Comparison of ENCODE assay signal across 18 cellular contexts in genomic region chr17:18919963-18920362, GRCh38. TPM values are rescaled to one million over a fixed set of nuclear protein-coding genes. Genes with fewer than 3 reads are reported as not detected.
DNase-seq lines count a peak whose midpoint lies in the region; ATAC-seq, FAIRE-seq and TF ChIP-seq lines count a peak whose summit lies in the region.
"Had no signal": no experiment of that assay in that cellular context is flagged by ENCODE, and none has a peak within 500 bp of the region (broad histone marks: within the 10 kb centered on the region; RNA-seq: fewer than 3 reads in every experiment).

No MANE protein-coding gene starts in this region.

- DNase-seq in activated naive CD4-positive, alpha-beta T cell treated with anti-CD3 and anti-CD28 coated beads, Interleukin-2, amount 10 ng/mL, durations not matched to agents 7 days and 5 days: no peak
- DNase-seq in activated naive CD4-positive, alpha-beta T cell treated with anti-CD3 and anti-CD28 coated beads for 36 hours: no peak
- DNase-seq in OCI-LY7 (ENCODE audit: low spot score): no peak
- DNase-seq in kidney: peak; percentile 45
- no peak for DNase-seq in stimulated activated effector memory CD8-positive, alpha-beta T cell treated with anti-CD3 and anti-CD28 coated beads, Interleukin-12 subunit alpha, Interleukin-12 subunit beta, amount 100 ng/mL, for 72 hours (ENCODE audit: low spot score in 2 of 2)
- no peak for DNase-seq in CD1c-positive myeloid dendritic cell (ENCODE audit: extremely low spot score)
- DNase-seq: activated CD4-positive, alpha-beta memory T cell treated with anti-CD3 and anti-CD28 coated beads for 36 hours; activated effector memory CD4-positive, alpha-beta T cell treated with anti-CD3 and anti-CD28 coated beads, Interleukin-2, amount 50 U/mL, for 16 hours; central memory CD4-positive, alpha-beta T cell; DMS79; stimulated activated CD4-positive, alpha-beta T cell treated with anti-CD3 and anti-CD28 coated beads, Interleukin-15, amount 100 ng/mL, for 24 hours; SW 1271 had no signal

- peak overlapping the region; percentile 36 for H3K27ac ChIP-seq in OCI-LY7 (ENCODE audit: low read depth, low read length, poor library complexity, severe bottlenecking)
- H3K27ac ChIP-seq in kidney (ENCODE audit: low read depth in 2 of 2, low read length in 2 of 2): no peak overlapping the region

- no peaks in the 10 kb centered on the region for H3K9me3 Mint-ChIP-seq in activated naive CD4-positive, alpha-beta T cell treated with anti-CD3 and anti-CD28 coated beads, Interleukin-2, amount 10 ng/mL, durations not matched to agents 7 days and 5 days
- no peaks in the 10 kb centered on the region for H3K9me3 Mint-ChIP-seq in activated naive CD4-positive, alpha-beta T cell treated with anti-CD3 and anti-CD28 coated beads for 36 hours
- no peaks in the 10 kb centered on the region for H3K9me3 Mint-ChIP-seq in stimulated activated effector memory CD8-positive, alpha-beta T cell treated with anti-CD3 and anti-CD28 coated beads, Interleukin-12 subunit alpha, Interleukin-12 subunit beta, amount 100 ng/mL, for 72 hours
- H3K9me3 Mint-ChIP-seq: activated CD4-positive, alpha-beta memory T cell treated with anti-CD3 and anti-CD28 coated beads for 36 hours had no signal

- CTCF ChIA-PET in activated naive CD4-positive, alpha-beta T cell treated with anti-CD3 and anti-CD28 coated beads, Interleukin-2, amount 10 ng/mL, durations not matched to agents 7 days and 5 days (lab: Charles Lee): no interaction called here
- CTCF ChIA-PET in activated naive CD4-positive, alpha-beta T cell treated with anti-CD3 and anti-CD28 coated beads for 36 hours (lab: Charles Lee): no interaction called here
- CTCF ChIA-PET in OCI-LY7 (lab: Charles Lee; ENCODE audit: unreplicated experiment): no interaction called here

- H3K79me2 ChIP-seq in OCI-LY7 (ENCODE audit: insufficient read depth, low read depth, low read length): peaks cover 18% of the 10 kb centered on the region; the same call in 1 of the 2 replicates

- peak overlapping the region; percentile 25; the same call in 1 of the 2 replicates for H2AFZ ChIP-seq in OCI-LY7 (ENCODE audit: low read length)

- H3K9me3 ChIP-seq in OCI-LY7 (ENCODE audit: low read length): no peaks in the 10 kb centered on the region
- no peaks in the 10 kb centered on the region for H3K9me3 ChIP-seq in kidney (ENCODE audit: control insufficient read depth in 1 of 2, low read length in 2 of 2)

- BruUV-seq in OCI-LY7 (replicated peaks; lab: Mats Ljungman, UMichigan): no TSS peak

- H3K4me1 ChIP-seq in OCI-LY7 (ENCODE audit: insufficient read depth, low read length, poor library complexity, severe bottlenecking): peaks cover 48% of the 10 kb centered on the region
- peaks cover 10 to 16% of the 10 kb centered on the region in 2 donors for H3K4me1 ChIP-seq in kidney (ENCODE audit: control insufficient read depth in 1 of 2, insufficient read depth in 1 of 2, low read depth in 1 of 2, low read length in 2 of 2)

- H3K36me3 ChIP-seq in OCI-LY7 (ENCODE audit: insufficient read depth, low read length) (peaks cover 44% of the 10 kb centered on the region), kidney (ENCODE audit: control insufficient read depth in 1 of 2, insufficient read depth in 2 of 2, low read length in 2 of 2) (peaks cover 0 to 6% of the 10 kb centered on the region in 2 donors)

- H3K27me3 Mint-ChIP-seq in activated naive CD4-positive, alpha-beta T cell treated with anti-CD3 and anti-CD28 coated beads, Interleukin-2, amount 10 ng/mL, durations not matched to agents 7 days and 5 days: no peaks in the 10 kb centered on the region
- H3K27me3 Mint-ChIP-seq in activated naive CD4-positive, alpha-beta T cell treated with anti-CD3 and anti-CD28 coated beads for 36 hours (ENCODE audit: low read depth): no peaks in the 10 kb centered on the region
- H3K27me3 Mint-ChIP-seq: activated CD4-positive, alpha-beta memory T cell treated with anti-CD3 and anti-CD28 coated beads for 36 hours had no signal

- FAIRE-seq in kidney (lab: Jason Lieb, UNC): no peak
- FAIRE-seq: endometrium, urothelium cell line had no signal

- peak overlapping the region; percentile 25 for H3K27ac Mint-ChIP-seq in activated naive CD4-positive, alpha-beta T cell treated with anti-CD3 and anti-CD28 coated beads, Interleukin-2, amount 10 ng/mL, durations not matched to agents 7 days and 5 days
- no peak overlapping the region for H3K27ac Mint-ChIP-seq in activated naive CD4-positive, alpha-beta T cell treated with anti-CD3 and anti-CD28 coated beads for 36 hours
- peak overlapping the region; percentile 52 for H3K27ac Mint-ChIP-seq in stimulated activated effector memory CD8-positive, alpha-beta T cell treated with anti-CD3 and anti-CD28 coated beads, Interleukin-12 subunit alpha, Interleukin-12 subunit beta, amount 100 ng/mL, for 72 hours
- H3K27ac Mint-ChIP-seq: activated CD4-positive, alpha-beta memory T cell treated with anti-CD3 and anti-CD28 coated beads for 36 hours had no signal

- H3K4me1 Mint-ChIP-seq in activated naive CD4-positive, alpha-beta T cell treated with anti-CD3 and anti-CD28 coated beads, Interleukin-2, amount 10 ng/mL, durations not matched to agents 7 days and 5 days: peaks cover 42% of the 10 kb centered on the region
- H3K4me1 Mint-ChIP-seq in activated naive CD4-positive, alpha-beta T cell treated with anti-CD3 and anti-CD28 coated beads for 36 hours (ENCODE audit: low read depth): peaks cover 60% of the 10 kb centered on the region
- peaks cover 42% of the 10 kb centered on the region for H3K4me1 Mint-ChIP-seq in stimulated activated effector memory CD8-positive, alpha-beta T cell treated with anti-CD3 and anti-CD28 coated beads, Interleukin-12 subunit alpha, Interleukin-12 subunit beta, amount 100 ng/mL, for 72 hours

- TF ChIP-seq CTCF in OCI-LY7 (conservative IDR thresholded peaks at IDR 0.05; ENCODE audit: low read length) (no peak), kidney (IDR thresholded peaks at IDR 0.05; ENCODE audit: borderline replicate concordance, extremely low read depth, insufficient read depth) (no peak)

- no peak for ATAC-seq in stimulated activated effector memory CD8-positive, alpha-beta T cell treated with anti-CD3 and anti-CD28 coated beads, Interleukin-12 subunit alpha, Interleukin-12 subunit beta, amount 100 ng/mL, for 72 hours
- no peak for ATAC-seq in HG03571 (IDR thresholded peaks at IDR 0.05; ENCODE audit: unreplicated experiment)
- ATAC-seq in GM18519 (IDR thresholded peaks at IDR 0.05; ENCODE audit: low FRiP score, unreplicated experiment): no peak

- no peaks in the 10 kb centered on the region for H3K9me2 ChIP-seq in OCI-LY7 (ENCODE audit: insufficient read depth, low read length)

- H3K4me2 ChIP-seq in OCI-LY7 (ENCODE audit: low read length): peak overlapping the region; percentile 38

- H3K36me3 Mint-ChIP-seq in activated naive CD4-positive, alpha-beta T cell treated with anti-CD3 and anti-CD28 coated beads, Interleukin-2, amount 10 ng/mL, durations not matched to agents 7 days and 5 days: peaks cover 40% of the 10 kb centered on the region
- H3K36me3 Mint-ChIP-seq in activated naive CD4-positive, alpha-beta T cell treated with anti-CD3 and anti-CD28 coated beads for 36 hours (ENCODE audit: low read depth): peaks cover 24% of the 10 kb centered on the region
- peaks cover 71% of the 10 kb centered on the region for H3K36me3 Mint-ChIP-seq in stimulated activated effector memory CD8-positive, alpha-beta T cell treated with anti-CD3 and anti-CD28 coated beads, Interleukin-12 subunit alpha, Interleukin-12 subunit beta, amount 100 ng/mL, for 72 hours

- POLR2A ChIA-PET in OCI-LY7 (lab: Charles Lee): no interaction called here

- no peak overlapping the region for H3K9ac ChIP-seq in kidney (ENCODE audit: low read length in 2 of 2)

- H4K20me1 ChIP-seq in OCI-LY7 (ENCODE audit: insufficient read depth, low read length): no peaks in the 10 kb centered on the region

- no peak overlapping the region for H3K4me3 ChIP-seq in OCI-LY7 (ENCODE audit: low read depth, low read length, poor library complexity, severe bottlenecking)
- H3K4me3 ChIP-seq in kidney (ENCODE audit: low read length in 2 of 2): no peak overlapping the region

- H3K4me3 Mint-ChIP-seq in activated naive CD4-positive, alpha-beta T cell treated with anti-CD3 and anti-CD28 coated beads, Interleukin-2, amount 10 ng/mL, durations not matched to agents 7 days and 5 days: no peak overlapping the region
- no peak overlapping the region for H3K4me3 Mint-ChIP-seq in activated naive CD4-positive, alpha-beta T cell treated with anti-CD3 and anti-CD28 coated beads for 36 hours
- H3K4me3 Mint-ChIP-seq in stimulated activated effector memory CD8-positive, alpha-beta T cell treated with anti-CD3 and anti-CD28 coated beads, Interleukin-12 subunit alpha, Interleukin-12 subunit beta, amount 100 ng/mL, for 72 hours: no peak overlapping the region
- H3K4me3 Mint-ChIP-seq: activated CD4-positive, alpha-beta memory T cell treated with anti-CD3 and anti-CD28 coated beads for 36 hours had no signal

- intact Hi-C loops in activated naive CD4-positive, alpha-beta T cell treated with anti-CD3 and anti-CD28 coated beads for 36 hours (cut with micrococcal nuclease): no loop called here
- intact Hi-C loops in OCI-LY7 (cut with micrococcal nuclease; ENCODE audit: unreplicated experiment) (loop anchor here (2.0 kb wide), 1 partner anchor 61 kb away; the partner anchor contains the start of gene PRPSAP2), kidney (cut with DNase I) (no loop called here)

RNA-seq across cellular contexts. Expression of gene SLC5A10, which starts 32.0 kb away (rescaled TPM):
- total RNA-seq in activated naive CD4-positive, alpha-beta T cell treated with anti-CD3 and anti-CD28 coated beads for 36 hours: not detected
- not detected in 2 replicates for total RNA-seq in OCI-LY7 (2014; rRNA removed; shearing (Covaris generic))
- total RNA-seq in OCI-LY7 (2022) (not detected in 2 replicates), kidney (9.7 TPM)
- 16.5 TPM for polyA plus RNA-seq in kidney (ENCODE audit: insufficient read depth, low read depth, low replicate concordance)
- total RNA-seq: activated CD4-positive, alpha-beta memory T cell treated with anti-CD3 and anti-CD28 coated beads for 36 hours; glomerular endothelial cell; omental fat pad had no signal

Comparison
In these comparisons a context has a peak if more than half of its experiments do, and no peak if none do; other contexts are left out.
1. RNA of gene SLC5A10, which starts 32.0 kb away (total RNA-seq): 9.7 TPM in kidney (single experiment); not detected in activated naive CD4-positive, alpha-beta T cell treated with anti-CD3 and anti-CD28 coated beads for 36 hours and not detected in OCI-LY7; every median in the first group is over 10 times any median in the second.